Comparison of ENCODE assay signal across 8 cellular contexts in the genomic region with DNA sequence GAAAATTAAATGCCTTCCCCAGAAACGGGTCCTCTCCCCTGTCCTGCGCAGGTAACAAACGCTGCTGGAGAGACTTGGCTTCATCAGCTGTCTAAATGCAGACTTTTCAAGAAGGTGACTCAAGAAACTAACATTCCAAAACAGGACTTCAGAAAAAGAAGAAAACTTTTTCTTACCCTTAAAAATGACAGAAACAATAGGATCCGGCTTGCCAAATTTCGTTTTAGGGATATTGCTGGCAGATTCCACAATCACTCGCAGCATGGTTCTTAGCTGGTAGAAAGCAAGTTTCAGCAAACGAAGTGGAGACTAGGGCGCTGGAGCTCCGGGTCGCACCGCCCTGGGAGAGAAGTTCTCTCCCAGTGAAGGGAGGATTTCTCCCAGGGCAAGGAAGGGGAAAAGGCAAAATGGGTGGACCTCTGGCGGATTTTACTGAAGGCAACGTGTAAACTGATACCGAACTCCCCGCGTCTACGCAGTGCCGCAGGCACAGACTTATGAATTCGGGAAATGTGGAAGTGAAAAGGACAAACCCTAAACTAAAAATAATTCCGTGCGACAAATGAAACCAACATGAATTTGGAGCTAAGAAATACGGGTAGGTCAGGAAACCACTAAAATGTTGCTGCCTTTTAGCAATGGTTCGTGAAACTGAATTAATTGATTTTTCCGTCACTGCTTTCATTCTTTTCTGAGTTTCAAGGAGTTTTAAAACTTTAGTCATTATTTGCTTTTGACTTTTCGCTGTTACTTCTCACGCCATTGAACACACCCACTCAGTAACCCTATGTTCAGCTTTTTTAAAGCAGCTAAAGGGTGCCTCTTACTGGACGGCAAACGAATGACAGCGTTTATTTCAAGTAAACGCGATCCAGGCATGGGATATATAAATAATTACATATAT. TPM values are rescaled to one million over a fixed set of nuclear protein-coding genes. Genes with fewer than 3 reads are reported as not detected.
A peak's percentile ranks its signal among the peaks of the same experiment; 100 is the strongest.
DNase-seq lines count a peak whose midpoint lies in the region; ATAC-seq and FAIRE-seq lines count a peak whose summit lies in the region.

TSS of gene MYOF (minus strand) at position 404 of the 904 bp plus-strand sequence. CDS start at position 264, 140 bp downstream.

- H3K4me1 Mint-ChIP-seq in activated CD4-positive, alpha-beta memory T cell treated with anti-CD3 and anti-CD28 coated beads, Interleukin-2, amount 10 ng/mL, durations not matched to agents 7 days and 5 days = peaks cover 29% of the 10 kb centered on the region
- H3K4me1 Mint-ChIP-seq in stimulated activated memory B cell treated with anti-CD40 and anti-IgM and Interleukin-4, amounts not matched to agents 10 μg/mL and 1 μg/mL and 100 μg/mL, for 72 hours = peaks cover 20% of the 10 kb centered on the region

- peak; percentile 88 for ATAC-seq in HG03103 (IDR thresholded peaks at IDR 0.05; ENCODE audit: low read depth, unreplicated experiment)
- ATAC-seq in stimulated activated memory B cell treated with anti-CD40 and anti-IgM and Interleukin-4, amounts not matched to agents 10 μg/mL and 1 μg/mL and 100 μg/mL, for 72 hours = peak; percentile 78

- FAIRE-seq in GM18507 (lab: Jason Lieb, UNC) = peak; percentile 57

- peaks cover 3% of the 10 kb centered on the region for H3K36me3 Mint-ChIP-seq in activated CD4-positive, alpha-beta memory T cell treated with anti-CD3 and anti-CD28 coated beads, Interleukin-2, amount 10 ng/mL, durations not matched to agents 7 days and 5 days (ENCODE audit: low read depth)
- H3K36me3 Mint-ChIP-seq in stimulated activated memory B cell treated with anti-CD40 and anti-IgM and Interleukin-4, amounts not matched to agents 10 μg/mL and 1 μg/mL and 100 μg/mL, for 72 hours = no peaks in the 10 kb centered on the region

- CTCF ChIA-PET in activated CD4-positive, alpha-beta memory T cell treated with anti-CD3 and anti-CD28 coated beads, Interleukin-2, amount 10 ng/mL, durations not matched to agents 7 days and 5 days (lab: Charles Lee) = interaction anchor here (0.6 to 15.3 kb wide), 38 partner anchors 7 to 471 kb away, joined by 3 to 511 read pairs (median 5); partner anchors contain the start of gene CEP55

- no peaks in the 10 kb centered on the region for H3K27me3 Mint-ChIP-seq in activated CD4-positive, alpha-beta memory T cell treated with anti-CD3 and anti-CD28 coated beads, Interleukin-2, amount 10 ng/mL, durations not matched to agents 7 days and 5 days
- peaks cover 25% of the 10 kb centered on the region for H3K27me3 Mint-ChIP-seq in stimulated activated memory B cell treated with anti-CD40 and anti-IgM and Interleukin-4, amounts not matched to agents 10 μg/mL and 1 μg/mL and 100 μg/mL, for 72 hours

- H3K9me3 Mint-ChIP-seq in activated CD4-positive, alpha-beta memory T cell treated with anti-CD3 and anti-CD28 coated beads, Interleukin-2, amount 10 ng/mL, durations not matched to agents 7 days and 5 days = no peaks in the 10 kb centered on the region
- no peaks in the 10 kb centered on the region for H3K9me3 Mint-ChIP-seq in stimulated activated memory B cell treated with anti-CD40 and anti-IgM and Interleukin-4, amounts not matched to agents 10 μg/mL and 1 μg/mL and 100 μg/mL, for 72 hours

- in situ Hi-C loops in endometrial microvascular endothelial cells (cut with HindIII; ENCODE audit: inconsistent ontology term, low pct_unique_long_range_greater_than_20kb, low sequenced_read_pairs) = no loop called here

- peak; percentile 84 for DNase-seq in AG08395 (ENCODE audit: low spot score)
- DNase-seq in GM18507 (ENCODE audit: extremely low spot score, insufficient read length, low read depth) = peak; percentile 58
- DNase-seq in NCI-H345 (lab: John Stamatoyannopoulos, UW) = peak; percentile 19
- peak; percentile 67 for DNase-seq in activated CD4-positive, alpha-beta memory T cell treated with anti-CD3 and anti-CD28 coated beads, Interleukin-2, amount 10 ng/mL, durations not matched to agents 7 days and 5 days
- DNase-seq in medulla oblongata (ENCODE audit: extremely low spot score) = peak; percentile 84

- peak within 1 kb of the TSS; percentile 86 for H3K4me3 Mint-ChIP-seq in activated CD4-positive, alpha-beta memory T cell treated with anti-CD3 and anti-CD28 coated beads, Interleukin-2, amount 10 ng/mL, durations not matched to agents 7 days and 5 days
- H3K4me3 Mint-ChIP-seq in stimulated activated memory B cell treated with anti-CD40 and anti-IgM and Interleukin-4, amounts not matched to agents 10 μg/mL and 1 μg/mL and 100 μg/mL, for 72 hours = peak within 1 kb of the TSS; percentile 76

- POLR2A ChIA-PET in activated CD4-positive, alpha-beta memory T cell treated with anti-CD3 and anti-CD28 coated beads, Interleukin-2, amount 10 ng/mL, durations not matched to agents 7 days and 5 days (lab: Charles Lee) = interaction anchor here (0.9 to 5.0 kb wide), 14 partner anchors 12 to 634 kb away, joined by 3 to 82 read pairs (median 4); partner anchors contain the start of genes CEP55 and EXOC6

- H3K27ac Mint-ChIP-seq in activated CD4-positive, alpha-beta memory T cell treated with anti-CD3 and anti-CD28 coated beads, Interleukin-2, amount 10 ng/mL, durations not matched to agents 7 days and 5 days = peak within 1 kb of the TSS; percentile 90
- H3K27ac Mint-ChIP-seq in stimulated activated memory B cell treated with anti-CD40 and anti-IgM and Interleukin-4, amounts not matched to agents 10 μg/mL and 1 μg/mL and 100 μg/mL, for 72 hours = peak within 1 kb of the TSS; percentile 77

RNA-seq across cellular contexts. Expression of gene MYOF, which starts in this region (rescaled TPM):
- total RNA-seq in activated CD4-positive, alpha-beta memory T cell treated with anti-CD3 and anti-CD28 coated beads, Interleukin-2, amount 10 ng/mL, durations not matched to agents 7 days and 5 days = 10 to 100 TPM; 10.8 to 10.9 TPM
- total RNA-seq in endometrial microvascular endothelial cells (ENCODE audit: inconsistent ontology term) = 250 TPM

Comparison
In these comparisons a context has a peak if more than half of its experiments do, and no peak if none do; other contexts are left out.
1. Peak in every context shown above with its lines: DNase-seq and ATAC-seq.
2. RNA of gene MYOF (total RNA-seq): 250 TPM in endometrial microvascular endothelial cells (single experiment); 10.8 to 10.9 TPM in activated CD4-positive, alpha-beta memory T cell treated with anti-CD3 and anti-CD28 coated beads, Interleukin-2, amount 10 ng/mL, durations not matched to agents 7 days and 5 days; every median in the first group is over 10 times any median in the second.
3. DNase-seq: peak in every context shown above with its lines; median percentile 84 in AG08395; 84 in medulla oblongata; 67 in activated CD4-positive, alpha-beta memory T cell treated with anti-CD3 and anti-CD28 coated beads, Interleukin-2, amount 10 ng/mL, durations not matched to agents 7 days and 5 days; 58 in GM18507; 19 in NCI-H345.